Comparison of ENCODE assay signal across 9 cellular contexts in the genomic region with DNA sequence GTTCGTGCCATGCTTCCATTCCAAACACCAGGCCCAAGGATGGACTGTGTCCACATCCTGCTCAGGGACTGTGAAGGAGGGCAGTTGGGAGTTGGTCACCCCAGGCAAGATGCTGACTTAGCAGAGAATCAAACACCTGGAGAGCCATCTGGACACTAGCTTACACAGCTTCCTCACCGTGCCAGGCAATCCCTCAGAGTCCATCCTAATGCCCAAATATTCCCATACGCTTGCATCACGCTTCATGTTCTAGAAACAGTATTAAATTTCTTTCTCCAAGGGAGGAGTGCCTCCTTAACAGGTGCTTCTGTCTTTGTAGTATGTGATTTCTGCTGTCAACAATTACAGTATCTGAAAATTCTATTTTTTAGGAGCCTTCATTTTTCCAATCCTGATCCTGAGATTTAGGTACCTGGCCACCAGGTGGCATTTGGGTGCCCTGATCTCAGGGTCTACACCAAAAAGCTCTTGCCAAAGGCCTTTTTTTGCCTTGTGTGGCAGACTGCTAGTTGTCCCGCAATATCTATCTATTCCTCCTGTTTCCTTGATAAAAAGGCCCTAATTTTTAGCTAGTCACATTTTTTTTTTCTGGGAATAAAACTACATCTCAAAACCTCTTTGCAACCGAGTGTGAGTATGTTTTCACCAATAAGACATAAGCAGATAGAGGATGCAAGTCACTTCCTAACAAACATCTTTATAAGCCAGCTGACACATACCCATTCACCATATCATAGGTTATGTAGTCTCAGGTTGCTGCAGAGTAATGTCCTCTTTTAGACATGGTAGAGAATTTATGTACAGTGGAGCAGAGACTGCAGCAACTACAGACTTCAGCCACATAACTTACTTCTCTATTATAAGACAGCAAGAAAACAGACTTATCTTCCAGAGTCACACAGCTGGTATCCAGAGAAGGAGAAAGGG.
DNase-seq lines count a peak whose midpoint lies in the region; ATAC-seq, FAIRE-seq and TF ChIP-seq lines count a peak whose summit lies in the region.
"Had no signal": no experiment of that assay in that cellular context is flagged by ENCODE, and none has a peak within 500 bp of the region (broad histone marks: within the 10 kb centered on the region; RNA-seq: fewer than 3 reads in every experiment).

No MANE protein-coding gene starts in this region.

- H3K23ac ChIP-seq in mesendoderm (ENCODE audit: low read length): no peak overlapping the region

- no peak overlapping the region for H3K18ac ChIP-seq in mesendoderm (ENCODE audit: low read length)

- no peak for FAIRE-seq in bronchial epithelial cell (lab: Jason Lieb, UNC)
- FAIRE-seq: colon had no signal

- no peak overlapping the region for H2BK15ac ChIP-seq in mesendoderm (replicated peaks; ENCODE audit: low read depth)

- no peak for ATAC-seq in aorta (ENCODE audit: low FRiP score)

- no peak overlapping the region for H4K5ac ChIP-seq in mesendoderm (ENCODE audit: low read length)

- no peak overlapping the region for H3K9ac ChIP-seq in mesendoderm (ENCODE audit: low read length)

- WGBS in mesendoderm (ENCODE audit: extremely low coverage, insufficient coverage, low lambda C conversion rate): no CpG with 5 or more reads among the region's 6 CpGs
- WGBS in aorta, 2 donors: 86 to 98% methylated on average over 6 of the region's 6 CpGs

- no peak overlapping the region for H3K4ac ChIP-seq in mesendoderm (ENCODE audit: low read depth, low read length)

- no peak overlapping the region for H3K4me2 ChIP-seq in mesendoderm (ENCODE audit: low read length)

- no peaks in the 10 kb centered on the region for H3K27me3 ChIP-seq in bronchial epithelial cell (ENCODE audit: control insufficient read depth, insufficient read depth, low read length)
- H3K27me3 ChIP-seq in mesendoderm (ENCODE audit: insufficient read depth, low read length, poor library complexity): no peaks in the 10 kb centered on the region
- no peaks in the 10 kb centered on the region for H3K27me3 ChIP-seq in aorta (ENCODE audit: control insufficient read depth in 1 of 2, insufficient read depth in 2 of 2, low read length in 1 of 2)

- peak; percentile 19 for TF ChIP-seq CTCF in GM10266 (IDR thresholded peaks at IDR 0.05; ENCODE audit: control insufficient read depth, insufficient read depth, low read depth, missing control alignments)
- TF ChIP-seq CTCF in bronchial epithelial cell (IDR thresholded peaks at IDR 0.05; ENCODE audit: insufficient read depth, low read length, severe bottlenecking): peak; percentile 45

- no peak for DNase-seq in GM10266 (ENCODE audit: extremely low spot score)
- peak; percentile 11 for DNase-seq in Jurkat, Clone E6-1 (ENCODE audit: low read depth, low spot score)
- peak; percentile 29 for DNase-seq in bronchial epithelial cell (ENCODE audit: low read depth)
- peak; percentile 36 for DNase-seq in mesendoderm
- DNase-seq in NCI-H526 treated with DMSO at 0.1 percent for 48 hours (lab: John Stamatoyannopoulos, UW): no peak
- no peak for DNase-seq in aorta
- no peak for DNase-seq in dedifferentiated amniotic fluid mesenchymal stem cell (ENCODE audit: extremely low spot score)
- DNase-seq in SKM-1 treated with dmso at 0.1 percent for 144 hours (lab: John Stamatoyannopoulos, UW; ENCODE audit: unreplicated experiment): no peak

- no peak overlapping the region for H2BK5ac ChIP-seq in mesendoderm (ENCODE audit: low read length)

- H4K8ac ChIP-seq in mesendoderm (ENCODE audit: low read depth, low read length): no peak overlapping the region

- intact Hi-C loops in aorta (cut with DNase I): no loop called here

- H3K79me2 ChIP-seq in mesendoderm (ENCODE audit: control insufficient read depth, insufficient read depth, low read length): no peaks in the 10 kb centered on the region

- no peak overlapping the region for H2AK5ac ChIP-seq in mesendoderm (ENCODE audit: low read length)

- H3K27ac ChIP-seq in mesendoderm (ENCODE audit: low read depth, low read length): no peak overlapping the region
- no peak overlapping the region for H3K27ac ChIP-seq in aorta (ENCODE audit: low read depth in 1 of 2, low read length in 2 of 2)

- H3K4me3 ChIP-seq in Jurkat, Clone E6-1 (ENCODE audit: low read length): no peak overlapping the region
- H3K4me3 ChIP-seq in bronchial epithelial cell (ENCODE audit: low read depth, low read length) (no peak overlapping the region), mesendoderm (ENCODE audit: low read length) (no peak overlapping the region), aorta (ENCODE audit: low read length in 2 of 2) (no peak overlapping the region)

- peaks cover 12% of the 10 kb centered on the region for H3K36me3 ChIP-seq in bronchial epithelial cell (ENCODE audit: control insufficient read depth, insufficient read depth, low read length)
- H3K36me3 ChIP-seq in mesendoderm (ENCODE audit: control insufficient read depth, insufficient read depth, low read length): no peaks in the 10 kb centered on the region
- H3K36me3 ChIP-seq in aorta (ENCODE audit: control insufficient read depth in 1 of 2, insufficient read depth in 2 of 2, low read length in 1 of 2): peaks cover 5 to 6% of the 10 kb centered on the region in 2 donors

- no peaks in the 10 kb centered on the region for H3K9me3 ChIP-seq in aorta (ENCODE audit: control insufficient read depth, low read length)

- no peaks in the 10 kb centered on the region for H3K4me1 ChIP-seq in mesendoderm (ENCODE audit: control insufficient read depth, low read depth, low read length)
- H3K4me1 ChIP-seq in aorta (ENCODE audit: control insufficient read depth in 1 of 2, insufficient read depth in 2 of 2, low read length in 2 of 2): no peaks in the 10 kb centered on the region

- H3K79me1 ChIP-seq in mesendoderm (ENCODE audit: low read length): no peaks in the 10 kb centered on the region

- no peak overlapping the region for H2BK120ac ChIP-seq in mesendoderm (ENCODE audit: low read depth, low read length)

- no peak overlapping the region for H3K56ac ChIP-seq in mesendoderm (ENCODE audit: low read length)

Comparison
In these comparisons a context has a peak if more than half of its experiments do, and no peak if none do; other contexts are left out.
1. DNase-seq: peak in Jurkat, Clone E6-1 (single experiment), bronchial epithelial cell (single experiment) and mesendoderm (single experiment); none in GM10266 (single experiment), NCI-H526 treated with DMSO at 0.1 percent for 48 hours (single experiment), aorta (0 of 2), dedifferentiated amniotic fluid mesenchymal stem cell (single experiment) and SKM-1 treated with dmso at 0.1 percent for 144 hours (single experiment).